Comparison of ENCODE assay signal across 1 cellular context in the genomic region with DNA sequence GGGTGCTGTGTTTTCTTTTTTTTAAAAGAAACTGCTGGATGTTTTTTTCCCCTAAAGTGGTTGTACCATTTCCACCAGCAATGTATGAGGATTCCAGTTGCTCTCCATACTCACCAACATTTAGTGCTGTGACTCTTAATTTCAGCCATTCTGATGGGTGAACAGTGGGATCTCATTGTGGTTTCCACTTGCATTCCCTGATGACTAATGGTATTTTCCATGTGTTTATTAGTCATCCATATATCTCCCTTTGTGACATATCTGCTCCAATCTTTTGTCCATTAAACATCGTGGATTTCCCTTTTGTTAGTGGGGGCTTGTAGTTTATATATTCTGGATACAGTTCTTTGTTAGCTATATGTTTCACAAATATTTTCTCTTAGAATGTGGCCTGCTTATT.
TF ChIP-seq lines count a peak whose summit lies in the region.

No MANE protein-coding gene starts in this region.

TF ChIP-seq in SK-N-SH, 30 proteins besides CTCF, POLR2A, EP300 and RAD21 (continued from another document):
- TF ChIP-seq, protein P1, sequence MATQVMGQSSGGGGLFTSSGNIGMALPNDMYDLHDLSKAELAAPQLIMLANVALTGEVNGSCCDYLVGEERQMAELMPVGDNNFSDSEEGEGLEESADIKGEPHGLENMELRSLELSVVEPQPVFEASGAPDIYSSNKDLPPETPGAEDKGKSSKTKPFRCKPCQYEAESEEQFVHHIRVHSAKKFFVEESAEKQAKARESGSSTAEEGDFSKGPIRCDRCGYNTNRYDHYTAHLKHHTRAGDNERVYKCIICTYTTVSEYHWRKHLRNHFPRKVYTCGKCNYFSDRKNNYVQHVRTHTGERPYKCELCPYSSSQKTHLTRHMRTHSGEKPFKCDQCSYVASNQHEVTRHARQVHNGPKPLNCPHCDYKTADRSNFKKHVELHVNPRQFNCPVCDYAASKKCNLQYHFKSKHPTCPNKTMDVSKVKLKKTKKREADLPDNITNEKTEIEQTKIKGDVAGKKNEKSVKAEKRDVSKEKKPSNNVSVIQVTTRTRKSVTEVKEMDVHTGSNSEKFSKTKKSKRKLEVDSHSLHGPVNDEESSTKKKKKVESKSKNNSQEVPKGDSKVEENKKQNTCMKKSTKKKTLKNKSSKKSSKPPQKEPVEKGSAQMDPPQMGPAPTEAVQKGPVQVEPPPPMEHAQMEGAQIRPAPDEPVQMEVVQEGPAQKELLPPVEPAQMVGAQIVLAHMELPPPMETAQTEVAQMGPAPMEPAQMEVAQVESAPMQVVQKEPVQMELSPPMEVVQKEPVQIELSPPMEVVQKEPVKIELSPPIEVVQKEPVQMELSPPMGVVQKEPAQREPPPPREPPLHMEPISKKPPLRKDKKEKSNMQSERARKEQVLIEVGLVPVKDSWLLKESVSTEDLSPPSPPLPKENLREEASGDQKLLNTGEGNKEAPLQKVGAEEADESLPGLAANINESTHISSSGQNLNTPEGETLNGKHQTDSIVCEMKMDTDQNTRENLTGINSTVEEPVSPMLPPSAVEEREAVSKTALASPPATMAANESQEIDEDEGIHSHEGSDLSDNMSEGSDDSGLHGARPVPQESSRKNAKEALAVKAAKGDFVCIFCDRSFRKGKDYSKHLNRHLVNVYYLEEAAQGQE (IDR thresholded peaks at IDR 0.05; ENCODE audit: low read depth, low read length), result no peak
- TF ChIP-seq TEAD4 (IDR thresholded peaks at IDR 0.05; ENCODE audit: borderline replicate concordance, insufficient read depth), result 0 out of 2 replicates have a peak, but pooled peaks have one; percentile 21
- TF ChIP-seq, protein P2, sequence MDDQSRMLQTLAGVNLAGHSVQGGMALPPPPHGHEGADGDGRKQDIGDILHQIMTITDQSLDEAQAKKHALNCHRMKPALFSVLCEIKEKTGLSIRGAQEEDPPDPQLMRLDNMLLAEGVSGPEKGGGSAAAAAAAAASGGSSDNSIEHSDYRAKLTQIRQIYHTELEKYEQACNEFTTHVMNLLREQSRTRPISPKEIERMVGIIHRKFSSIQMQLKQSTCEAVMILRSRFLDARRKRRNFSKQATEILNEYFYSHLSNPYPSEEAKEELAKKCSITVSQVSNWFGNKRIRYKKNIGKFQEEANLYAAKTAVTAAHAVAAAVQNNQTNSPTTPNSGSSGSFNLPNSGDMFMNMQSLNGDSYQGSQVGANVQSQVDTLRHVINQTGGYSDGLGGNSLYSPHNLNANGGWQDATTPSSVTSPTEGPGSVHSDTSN (IDR thresholded peaks at IDR 0.05), result peak; percentile 68
- no peak for TF ChIP-seq POLR2AphosphoS5 (IDR thresholded peaks at IDR 0.05; ENCODE audit: low read depth, low read length)
- peak; percentile 54; the same call in 1 of the 2 replicates for TF ChIP-seq TCF12 (IDR thresholded peaks at IDR 0.05)
- TF ChIP-seq FOSL2 (IDR thresholded peaks at IDR 0.05; ENCODE audit: borderline replicate concordance, low read depth), result peak; percentile 73
- TF ChIP-seq RXRA (IDR thresholded peaks at IDR 0.05; ENCODE audit: borderline replicate concordance, low read depth), result no peak
- TF ChIP-seq, protein P3, sequence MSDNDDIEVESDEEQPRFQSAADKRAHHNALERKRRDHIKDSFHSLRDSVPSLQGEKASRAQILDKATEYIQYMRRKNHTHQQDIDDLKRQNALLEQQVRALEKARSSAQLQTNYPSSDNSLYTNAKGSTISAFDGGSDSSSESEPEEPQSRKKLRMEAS (IDR thresholded peaks at IDR 0.05; ENCODE audit: low read depth), result no peak
- no peak for TF ChIP-seq NRF1 (IDR thresholded peaks at IDR 0.05; ENCODE audit: low read depth, low read length)
- peak; percentile 71 for TF ChIP-seq JUND (IDR thresholded peaks at IDR 0.05)
- TF ChIP-seq MXI1 (IDR thresholded peaks at IDR 0.05; ENCODE audit: low read depth, low read length), result no peak
- no peak for TF ChIP-seq SMC3 (IDR thresholded peaks at IDR 0.05; ENCODE audit: low read depth, low read length)
- no peak for TF ChIP-seq ELF1 (IDR thresholded peaks at IDR 0.05)
- no peak for TF ChIP-seq MEF2A (IDR thresholded peaks at IDR 0.05; ENCODE audit: borderline replicate concordance, low read depth)
- TF ChIP-seq, protein P4, sequence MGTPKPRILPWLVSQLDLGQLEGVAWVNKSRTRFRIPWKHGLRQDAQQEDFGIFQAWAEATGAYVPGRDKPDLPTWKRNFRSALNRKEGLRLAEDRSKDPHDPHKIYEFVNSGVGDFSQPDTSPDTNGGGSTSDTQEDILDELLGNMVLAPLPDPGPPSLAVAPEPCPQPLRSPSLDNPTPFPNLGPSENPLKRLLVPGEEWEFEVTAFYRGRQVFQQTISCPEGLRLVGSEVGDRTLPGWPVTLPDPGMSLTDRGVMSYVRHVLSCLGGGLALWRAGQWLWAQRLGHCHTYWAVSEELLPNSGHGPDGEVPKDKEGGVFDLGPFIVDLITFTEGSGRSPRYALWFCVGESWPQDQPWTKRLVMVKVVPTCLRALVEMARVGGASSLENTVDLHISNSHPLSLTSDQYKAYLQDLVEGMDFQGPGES (IDR thresholded peaks at IDR 0.05; ENCODE audit: low read depth, low read length), result no peak
- no peak for TF ChIP-seq FOXM1 (IDR thresholded peaks at IDR 0.05; ENCODE audit: low read depth)
- no peak for TF ChIP-seq TAF1 (IDR thresholded peaks at IDR 0.05; ENCODE audit: borderline replicate concordance, low read depth, low read length)
- TF ChIP-seq YY1 (IDR thresholded peaks at IDR 0.05; ENCODE audit: low read depth), result no peak
- TF ChIP-seq, protein P5, sequence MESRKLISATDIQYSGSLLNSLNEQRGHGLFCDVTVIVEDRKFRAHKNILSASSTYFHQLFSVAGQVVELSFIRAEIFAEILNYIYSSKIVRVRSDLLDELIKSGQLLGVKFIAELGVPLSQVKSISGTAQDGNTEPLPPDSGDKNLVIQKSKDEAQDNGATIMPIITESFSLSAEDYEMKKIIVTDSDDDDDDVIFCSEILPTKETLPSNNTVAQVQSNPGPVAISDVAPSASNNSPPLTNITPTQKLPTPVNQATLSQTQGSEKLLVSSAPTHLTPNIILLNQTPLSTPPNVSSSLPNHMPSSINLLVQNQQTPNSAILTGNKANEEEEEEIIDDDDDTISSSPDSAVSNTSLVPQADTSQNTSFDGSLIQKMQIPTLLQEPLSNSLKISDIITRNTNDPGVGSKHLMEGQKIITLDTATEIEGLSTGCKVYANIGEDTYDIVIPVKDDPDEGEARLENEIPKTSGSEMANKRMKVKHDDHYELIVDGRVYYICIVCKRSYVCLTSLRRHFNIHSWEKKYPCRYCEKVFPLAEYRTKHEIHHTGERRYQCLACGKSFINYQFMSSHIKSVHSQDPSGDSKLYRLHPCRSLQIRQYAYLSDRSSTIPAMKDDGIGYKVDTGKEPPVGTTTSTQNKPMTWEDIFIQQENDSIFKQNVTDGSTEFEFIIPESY (IDR thresholded peaks at IDR 0.05; ENCODE audit: borderline replicate concordance, low read depth), result no peak
- TF ChIP-seq, protein P6, sequence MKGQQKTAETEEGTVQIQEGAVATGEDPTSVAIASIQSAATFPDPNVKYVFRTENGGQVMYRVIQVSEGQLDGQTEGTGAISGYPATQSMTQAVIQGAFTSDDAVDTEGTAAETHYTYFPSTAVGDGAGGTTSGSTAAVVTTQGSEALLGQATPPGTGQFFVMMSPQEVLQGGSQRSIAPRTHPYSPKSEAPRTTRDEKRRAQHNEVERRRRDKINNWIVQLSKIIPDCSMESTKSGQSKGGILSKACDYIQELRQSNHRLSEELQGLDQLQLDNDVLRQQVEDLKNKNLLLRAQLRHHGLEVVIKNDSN (IDR thresholded peaks at IDR 0.05; ENCODE audit: borderline replicate concordance, low read depth), result no peak
- no peak for TF ChIP-seq RFX5 (IDR thresholded peaks at IDR 0.05; ENCODE audit: low read length)
- no peak for TF ChIP-seq GATA2 (CRISPR knock-in tag; IDR thresholded peaks at IDR 0.05)
- no peak for TF ChIP-seq FOXJ3 (CRISPR knock-in tag; IDR thresholded peaks at IDR 0.05)
- TF ChIP-seq NFIC (IDR thresholded peaks at IDR 0.05; ENCODE audit: borderline replicate concordance), result no peak
- no peak for TF ChIP-seq GABPA (IDR thresholded peaks at IDR 0.05; ENCODE audit: low read depth)
